In genomic region chr9:127945338-127945737, GRCh38 we compare ENCODE assay signal across 15 cellular contexts. TPM values are rescaled to one million over a fixed set of nuclear protein-coding genes. Genes with fewer than 3 reads are reported as not detected.
"Had no signal": no experiment of that assay in that cellular context is flagged by ENCODE, and none has a peak within 500 bp of the region (broad histone marks: within the 10 kb centered on the region; RNA-seq: fewer than 3 reads in every experiment).

No MANE protein-coding gene starts in this region.

- H3K27ac ChIP-seq: ascending aorta, hepatocyte had no signal

- H3K27me3 ChIP-seq: ascending aorta, cardiac muscle cell, hepatocyte, right atrium auricular region, testis had no signal

- H3K4me2 ChIP-seq: hepatocyte had no signal

- H3K4me3 ChIP-seq: ascending aorta, cardiac muscle cell, hepatocyte, lung, right atrium auricular region, testis had no signal

- H3K9me3 Mint-ChIP-seq: activated CD4-positive, alpha-beta memory T cell treated with anti-CD3 and anti-CD28 coated beads, Interleukin-2, amount 10 ng/mL, durations not matched to agents 7 days and 5 days; activated naive CD8-positive, alpha-beta T cell treated with anti-CD3 and anti-CD28 coated beads, Interleukin-2, amount 10 ng/mL, durations not matched to agents 7 days and 5 days; activated T-helper 17 cell treated with anti-CD3 and anti-CD28 coated beads, Interleukin-2, amount 50 U/mL, for 72 hours; natural killer cell had no signal

- H3K4me3 Mint-ChIP-seq: activated CD4-positive, alpha-beta memory T cell treated with anti-CD3 and anti-CD28 coated beads, Interleukin-2, amount 10 ng/mL, durations not matched to agents 7 days and 5 days; activated CD4-positive, alpha-beta T cell treated with anti-CD3 and anti-CD28 coated beads for 36 hours; activated naive CD8-positive, alpha-beta T cell treated with anti-CD3 and anti-CD28 coated beads, Interleukin-2, amount 10 ng/mL, durations not matched to agents 7 days and 5 days; activated T-helper 17 cell treated with anti-CD3 and anti-CD28 coated beads, Interleukin-2, amount 50 U/mL, for 72 hours; natural killer cell had no signal

- ATAC-seq: activated CD4-positive, alpha-beta T cell treated with anti-CD3 and anti-CD28 coated beads for 36 hours; activated T-helper 17 cell treated with anti-CD3 and anti-CD28 coated beads, Interleukin-2, amount 50 U/mL, for 72 hours; natural killer cell had no signal

- H3K27me3 Mint-ChIP-seq: activated CD4-positive, alpha-beta memory T cell treated with anti-CD3 and anti-CD28 coated beads, Interleukin-2, amount 10 ng/mL, durations not matched to agents 7 days and 5 days; activated CD4-positive, alpha-beta T cell treated with anti-CD3 and anti-CD28 coated beads for 36 hours; activated naive CD8-positive, alpha-beta T cell treated with anti-CD3 and anti-CD28 coated beads, Interleukin-2, amount 10 ng/mL, durations not matched to agents 7 days and 5 days; activated T-helper 17 cell treated with anti-CD3 and anti-CD28 coated beads, Interleukin-2, amount 50 U/mL, for 72 hours had no signal

- H2AFZ ChIP-seq: hepatocyte had no signal

- H3K36me3 Mint-ChIP-seq: natural killer cell had no signal

- H3K9me3 ChIP-seq: ascending aorta, right atrium auricular region, testis had no signal

- DNase-seq: activated CD4-positive, alpha-beta memory T cell treated with anti-CD3 and anti-CD28 coated beads, Interleukin-2, amount 10 ng/mL, durations not matched to agents 7 days and 5 days; activated CD4-positive, alpha-beta T cell treated with anti-CD3 and anti-CD28 coated beads for 36 hours; activated CD8-positive, alpha-beta memory T cell treated with anti-CD3 and anti-CD28 coated beads, Interleukin-2, amount 50 U/mL, for 48 hours; activated naive CD8-positive, alpha-beta T cell treated with anti-CD3 and anti-CD28 coated beads, Interleukin-2, amount 10 ng/mL, durations not matched to agents 7 days and 5 days; cortex of kidney; natural killer cell; SIG-M5; stimulated activated naive CD4-positive, alpha-beta T cell treated with Interleukin-2 at 50 U/mL for 16 hours; testis had no signal

- H3K27ac Mint-ChIP-seq: activated CD4-positive, alpha-beta memory T cell treated with anti-CD3 and anti-CD28 coated beads, Interleukin-2, amount 10 ng/mL, durations not matched to agents 7 days and 5 days; activated T-helper 17 cell treated with anti-CD3 and anti-CD28 coated beads, Interleukin-2, amount 50 U/mL, for 72 hours; natural killer cell had no signal

RNA-seq across cellular contexts. Expression of gene PIP5KL1, which starts 14.8 kb away (rescaled TPM):
- total RNA-seq: ascending aorta had no signal
